1 cellular context compared by ENCODE assay signal in the genomic region with DNA sequence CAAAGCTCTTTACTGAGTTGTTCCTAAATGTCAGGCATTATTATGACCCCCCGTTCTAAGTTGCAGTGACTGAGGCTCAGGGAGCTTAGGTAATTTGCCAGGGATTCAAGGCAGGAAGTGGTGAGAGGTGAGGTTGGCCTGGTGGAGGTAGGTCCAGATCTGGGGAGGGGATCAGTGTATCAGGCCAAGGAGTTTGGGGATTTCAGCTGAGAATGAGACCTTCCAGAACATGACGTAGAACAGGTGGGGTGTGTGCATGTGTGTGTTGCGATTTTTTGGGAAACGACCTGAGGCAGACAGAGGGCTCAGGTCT.
TF ChIP-seq lines count a peak whose summit lies in the region.

No MANE protein-coding gene starts in this region.

TF ChIP-seq in K562, 482 proteins besides CTCF, POLR2A, EP300 and RAD21 (continued from another document):
- TF ChIP-seq, protein P1, sequence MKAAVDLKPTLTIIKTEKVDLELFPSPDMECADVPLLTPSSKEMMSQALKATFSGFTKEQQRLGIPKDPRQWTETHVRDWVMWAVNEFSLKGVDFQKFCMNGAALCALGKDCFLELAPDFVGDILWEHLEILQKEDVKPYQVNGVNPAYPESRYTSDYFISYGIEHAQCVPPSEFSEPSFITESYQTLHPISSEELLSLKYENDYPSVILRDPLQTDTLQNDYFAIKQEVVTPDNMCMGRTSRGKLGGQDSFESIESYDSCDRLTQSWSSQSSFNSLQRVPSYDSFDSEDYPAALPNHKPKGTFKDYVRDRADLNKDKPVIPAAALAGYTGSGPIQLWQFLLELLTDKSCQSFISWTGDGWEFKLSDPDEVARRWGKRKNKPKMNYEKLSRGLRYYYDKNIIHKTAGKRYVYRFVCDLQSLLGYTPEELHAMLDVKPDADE (conservative IDR thresholded peaks at IDR 0.05; ENCODE audit: control insufficient read depth, low read depth, low read length), result no peak
- TF ChIP-seq NELFE (IDR thresholded peaks at IDR 0.05; ENCODE audit: insufficient read depth, insufficient read length), result no peak
- TF ChIP-seq IFI16 (CRISPR knock-in tag; IDR thresholded peaks at IDR 0.05), result no peak
- no peak for TF ChIP-seq ZNF431 (CRISPR knock-in tag; IDR thresholded peaks at IDR 0.05)
- TF ChIP-seq SRSF9 (IDR thresholded peaks at IDR 0.05; ENCODE audit: borderline replicate concordance, low read depth, low read length), result no peak
- TF ChIP-seq ELF4 (CRISPR knock-in tag; IDR thresholded peaks at IDR 0.05), result no peak
- TF ChIP-seq TGIF2 (CRISPR knock-in tag; IDR thresholded peaks at IDR 0.05), result no peak
- TF ChIP-seq, protein P2, sequence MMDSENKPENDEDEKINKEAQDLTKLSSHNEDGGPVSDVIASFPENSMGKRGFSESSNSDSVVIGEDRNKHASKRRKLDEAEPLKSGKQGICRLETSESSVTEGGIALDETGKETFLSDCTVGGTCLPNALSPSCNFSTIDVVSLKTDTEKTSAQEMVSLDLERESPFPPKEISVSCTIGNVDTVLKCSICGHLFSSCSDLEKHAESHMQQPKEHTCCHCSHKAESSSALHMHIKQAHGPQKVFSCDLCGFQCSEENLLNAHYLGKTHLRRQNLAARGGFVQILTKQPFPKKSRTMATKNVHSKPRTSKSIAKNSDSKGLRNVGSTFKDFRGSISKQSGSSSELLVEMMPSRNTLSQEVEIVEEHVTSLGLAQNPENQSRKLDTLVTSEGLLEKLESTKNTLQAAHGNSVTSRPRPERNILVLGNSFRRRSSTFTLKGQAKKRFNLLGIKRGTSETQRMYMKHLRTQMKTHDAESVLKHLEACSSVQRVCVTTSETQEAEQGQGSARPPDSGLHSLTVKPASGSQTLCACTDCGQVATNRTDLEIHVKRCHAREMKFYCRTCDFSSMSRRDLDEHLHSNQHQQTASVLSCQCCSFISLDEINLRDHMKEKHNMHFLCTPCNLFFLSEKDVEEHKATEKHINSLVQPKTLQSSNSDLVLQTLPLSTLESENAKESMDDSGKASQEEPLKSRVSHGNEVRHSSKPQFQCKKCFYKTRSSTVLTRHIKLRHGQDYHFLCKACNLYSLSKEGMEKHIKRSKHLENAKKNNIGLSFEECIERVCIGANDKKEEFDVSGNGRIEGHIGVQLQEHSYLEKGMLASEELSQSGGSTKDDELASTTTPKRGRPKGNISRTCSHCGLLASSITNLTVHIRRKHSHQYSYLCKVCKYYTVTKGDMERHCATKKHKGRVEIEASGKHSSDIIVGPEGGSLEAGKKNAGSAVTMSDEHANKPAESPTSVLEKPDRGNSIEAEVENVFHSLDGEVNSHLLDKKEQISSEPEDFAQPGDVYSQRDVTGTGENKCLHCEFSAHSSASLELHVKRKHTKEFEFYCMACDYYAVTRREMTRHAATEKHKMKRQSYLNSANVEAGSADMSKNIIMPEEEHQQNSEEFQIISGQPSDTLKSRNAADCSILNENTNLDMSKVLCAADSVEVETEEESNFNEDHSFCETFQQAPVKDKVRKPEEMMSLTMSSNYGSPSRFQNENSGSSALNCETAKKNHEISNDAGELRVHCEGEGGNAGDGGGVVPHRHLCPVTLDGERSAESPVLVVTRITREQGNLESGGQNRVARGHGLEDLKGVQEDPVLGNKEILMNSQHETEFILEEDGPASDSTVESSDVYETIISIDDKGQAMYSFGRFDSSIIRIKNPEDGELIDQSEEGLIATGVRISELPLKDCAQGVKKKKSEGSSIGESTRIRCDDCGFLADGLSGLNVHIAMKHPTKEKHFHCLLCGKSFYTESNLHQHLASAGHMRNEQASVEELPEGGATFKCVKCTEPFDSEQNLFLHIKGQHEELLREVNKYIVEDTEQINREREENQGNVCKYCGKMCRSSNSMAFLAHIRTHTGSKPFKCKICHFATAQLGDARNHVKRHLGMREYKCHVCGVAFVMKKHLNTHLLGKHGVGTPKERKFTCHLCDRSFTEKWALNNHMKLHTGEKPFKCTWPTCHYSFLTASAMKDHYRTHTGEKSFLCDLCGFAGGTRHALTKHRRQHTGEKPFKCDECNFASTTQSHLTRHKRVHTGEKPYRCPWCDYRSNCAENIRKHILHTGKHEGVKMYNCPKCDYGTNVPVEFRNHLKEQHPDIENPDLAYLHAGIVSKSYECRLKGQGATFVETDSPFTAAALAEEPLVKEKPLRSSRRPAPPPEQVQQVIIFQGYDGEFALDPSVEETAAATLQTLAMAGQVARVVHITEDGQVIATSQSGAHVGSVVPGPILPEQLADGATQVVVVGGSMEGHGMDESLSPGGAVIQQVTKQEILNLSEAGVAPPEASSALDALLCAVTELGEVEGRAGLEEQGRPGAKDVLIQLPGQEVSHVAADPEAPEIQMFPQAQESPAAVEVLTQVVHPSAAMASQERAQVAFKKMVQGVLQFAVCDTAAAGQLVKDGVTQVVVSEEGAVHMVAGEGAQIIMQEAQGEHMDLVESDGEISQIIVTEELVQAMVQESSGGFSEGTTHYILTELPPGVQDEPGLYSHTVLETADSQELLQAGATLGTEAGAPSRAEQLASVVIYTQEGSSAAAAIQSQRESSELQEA (IDR thresholded peaks at IDR 0.05; ENCODE audit: low read depth), result no peak
- TF ChIP-seq, protein P3, sequence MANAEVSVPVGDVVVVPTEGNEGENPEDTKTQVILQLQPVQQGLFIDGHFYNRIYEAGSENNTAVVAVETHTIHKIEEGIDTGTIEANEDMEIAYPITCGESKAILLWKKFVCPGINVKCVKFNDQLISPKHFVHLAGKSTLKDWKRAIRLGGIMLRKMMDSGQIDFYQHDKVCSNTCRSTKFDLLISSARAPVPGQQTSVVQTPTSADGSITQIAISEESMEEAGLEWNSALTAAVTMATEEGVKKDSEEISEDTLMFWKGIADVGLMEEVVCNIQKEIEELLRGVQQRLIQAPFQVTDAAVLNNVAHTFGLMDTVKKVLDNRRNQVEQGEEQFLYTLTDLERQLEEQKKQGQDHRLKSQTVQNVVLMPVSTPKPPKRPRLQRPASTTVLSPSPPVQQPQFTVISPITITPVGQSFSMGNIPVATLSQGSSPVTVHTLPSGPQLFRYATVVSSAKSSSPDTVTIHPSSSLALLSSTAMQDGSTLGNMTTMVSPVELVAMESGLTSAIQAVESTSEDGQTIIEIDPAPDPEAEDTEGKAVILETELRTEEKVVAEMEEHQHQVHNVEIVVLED (CRISPR knock-in tag; IDR thresholded peaks at IDR 0.05), result no peak
- TF ChIP-seq POLR2H (tag; IDR thresholded peaks at IDR 0.05; ENCODE audit: low read depth), result no peak
